ENCODE assay signal across 17 cellular contexts in genomic region chr4:156824451-156825060, GRCh38.
DNase-seq lines count a peak whose midpoint lies in the region; ATAC-seq, FAIRE-seq and TF ChIP-seq lines count a peak whose summit lies in the region.
"Had no signal": no experiment of that assay in that cellular context is flagged by ENCODE, and none has a peak within 500 bp of the region (broad histone marks: within the 10 kb centered on the region; RNA-seq: fewer than 3 reads in every experiment).

No MANE protein-coding gene starts in this region.

- H3K27me3 ChIP-seq in PC-3 (ENCODE audit: low read length) (no peaks in the 10 kb centered on the region), bronchial epithelial cell (ENCODE audit: control insufficient read depth, insufficient read depth, low read length) (no peaks in the 10 kb centered on the region), sigmoid colon (no peaks in the 10 kb centered on the region)
- H3K27me3 ChIP-seq: BLaER1 had no signal

- H3K9me3 ChIP-seq in PC-3 (ENCODE audit: low read length): no peaks in the 10 kb centered on the region
- H3K9me3 ChIP-seq in sigmoid colon: no peaks in the 10 kb centered on the region
- H3K9me3 ChIP-seq: BLaER1, HAP-1 had no signal

- intact Hi-C loops in PC-3 (cut with micrococcal nuclease) (no loop called here), sigmoid colon (cut with DNase I) (no loop called here)

- FAIRE-seq in bronchial epithelial cell (lab: Jason Lieb, UNC): no peak
- FAIRE-seq: GM19239, H1 had no signal

- no peak for TF ChIP-seq CTCF in PC-3 (conservative IDR thresholded peaks at IDR 0.05; ENCODE audit: low read depth, low read length)
- TF ChIP-seq CTCF in bronchial epithelial cell (IDR thresholded peaks at IDR 0.05; ENCODE audit: insufficient read depth, low read length, severe bottlenecking): no peak
- TF ChIP-seq CTCF in sigmoid colon (IDR thresholded peaks at IDR 0.05): no peak

- H3K4me3 ChIP-seq in PC-3 (ENCODE audit: low read length) (no peak overlapping the region), bronchial epithelial cell (ENCODE audit: low read depth, low read length) (no peak overlapping the region), sigmoid colon (no peak overlapping the region)
- H3K4me3 ChIP-seq: BLaER1, HAP-1 had no signal

- TF ChIP-seq POLR2A in sigmoid colon (IDR thresholded peaks at IDR 0.05): no peak

- no peaks in the 10 kb centered on the region for H3F3A ChIP-seq in PC-3 (ENCODE audit: low read length, unreplicated experiment)

- H4K20me1 ChIP-seq in PC-3 (ENCODE audit: low read length): no peaks in the 10 kb centered on the region
- H4K20me1 ChIP-seq: BLaER1 had no signal

- CTCF ChIA-PET in PC-3 (lab: Charles Lee): no interaction called here

- H2AFZ ChIP-seq in PC-3 (ENCODE audit: low read length): no peak overlapping the region

- no peak overlapping the region for H3K9ac ChIP-seq in PC-3 (ENCODE audit: low read length)
- H3K9ac ChIP-seq: BLaER1 had no signal

- H3K4me1 ChIP-seq in PC-3 (ENCODE audit: insufficient read depth, low read length): peaks cover 14% of the 10 kb centered on the region
- peaks cover 0 to 10% (median 4%) of the 10 kb centered on the region in 4 donors for H3K4me1 ChIP-seq in sigmoid colon
- H3K4me1 ChIP-seq: BLaER1, HAP-1 had no signal

- H3K9me2 ChIP-seq in PC-3 (replicated peaks; ENCODE audit: low read length): no peaks in the 10 kb centered on the region

- POLR2A ChIA-PET in PC-3 (lab: Charles Lee; ENCODE audit: unreplicated experiment): no interaction called here

- peak overlapping the region; percentile 25 for H3K4me2 ChIP-seq in PC-3 (ENCODE audit: low read length)
- H3K4me2 ChIP-seq: BLaER1 had no signal

- BruUV-seq in PC-3 (replicated peaks; lab: Mats Ljungman, UMichigan): no TSS peak

- ATAC-seq in PC-3: peak; percentile 24; the same call in 1 of the 2 replicates
- ATAC-seq in HG03039 (IDR thresholded peaks at IDR 0.05; ENCODE audit: unreplicated experiment): no peak

- DNase-seq in COLO829 (ENCODE audit: low spot score) (peak; percentile 31), PC-3 (peak; percentile 49), bronchial epithelial cell (ENCODE audit: low read depth) (peak; percentile 88), foreskin melanocyte (peak; percentile 6), dermis blood vessel endothelial cell (no peak), sigmoid colon (no peak)
- DNase-seq: 8988T; AML-193; CD8-positive, alpha-beta memory T cell; DMS53; GF-D8 had no signal

- H3K36me3 ChIP-seq in PC-3 (ENCODE audit: low read depth, low read length) (no peaks in the 10 kb centered on the region), bronchial epithelial cell (ENCODE audit: control insufficient read depth, insufficient read depth, low read length) (no peaks in the 10 kb centered on the region), sigmoid colon (no peaks in the 10 kb centered on the region)
- H3K36me3 ChIP-seq: BLaER1, HAP-1 had no signal

- no peak for TF ChIP-seq EP300 in sigmoid colon (IDR thresholded peaks at IDR 0.05)

- H3K27ac ChIP-seq in PC-3 (ENCODE audit: low read length): no peak overlapping the region
- no peak overlapping the region for H3K27ac ChIP-seq in sigmoid colon
- H3K27ac ChIP-seq: BLaER1, HL-60 had no signal

- no peaks in the 10 kb centered on the region for H3K79me2 ChIP-seq in PC-3 (ENCODE audit: low read length)

- WGBS in sigmoid colon, 2 donors: 97% methylated on average over 2 of the region's 2 CpGs

Comparison
In these comparisons a context has a peak if more than half of its experiments do, and no peak if none do; other contexts are left out.
1. DNase-seq: peak in COLO829 (single experiment), PC-3 (single experiment), bronchial epithelial cell (single experiment) and foreskin melanocyte (single experiment); none in dermis blood vessel endothelial cell (single experiment) and sigmoid colon (single experiment).